ENCODE assay signal across 16 cellular contexts in the genomic region with DNA sequence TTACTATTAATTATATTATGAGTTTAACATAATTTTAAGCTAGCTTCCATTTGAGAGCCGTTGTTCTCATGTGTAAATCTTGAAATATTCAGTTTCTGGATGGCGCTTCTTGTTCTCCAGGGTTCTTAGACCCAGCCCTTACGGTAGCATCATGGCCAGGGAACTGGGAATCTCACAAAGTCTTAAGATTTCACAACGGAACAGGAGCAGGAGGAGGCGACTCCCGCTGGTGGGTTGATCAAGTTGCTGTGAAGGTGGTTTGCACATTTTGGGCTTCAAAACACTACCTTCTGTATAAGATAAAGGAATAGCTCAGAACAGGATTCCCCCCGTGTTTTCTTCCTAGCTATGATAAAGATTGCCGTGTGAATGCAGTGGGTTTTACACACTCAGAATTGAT. TPM values are rescaled to one million over a fixed set of nuclear protein-coding genes. Genes with fewer than 3 reads are reported as not detected.
A peak's percentile ranks its signal among the peaks of the same experiment; 100 is the strongest.
DNase-seq lines count a peak whose midpoint lies in the region; ATAC-seq and TF ChIP-seq lines count a peak whose summit lies in the region.
"Had no signal": no experiment of that assay in that cellular context is flagged by ENCODE, and none has a peak within 500 bp of the region (broad histone marks: within the 10 kb centered on the region; RNA-seq: fewer than 3 reads in every experiment).

No MANE protein-coding gene starts in this region.

- peaks cover 4% of the 10 kb centered on the region for H3K9me3 Mint-ChIP-seq in activated T-cell treated with anti-CD3 and anti-CD28 coated beads, Interleukin-2, amount 50 U/mL, for 4 hours

- H3K4me1 Mint-ChIP-seq in activated T-cell treated with anti-CD3 and anti-CD28 coated beads, Interleukin-2, amount 50 U/mL, for 4 hours (ENCODE audit: low read depth), result peaks cover 50% of the 10 kb centered on the region

- H3K4me2 ChIP-seq in osteoblast (ENCODE audit: insufficient read depth, low read length), result no peak overlapping the region
- H3K4me2 ChIP-seq: neural progenitor cell had no signal

- H3K4me3 Mint-ChIP-seq in activated T-cell treated with anti-CD3 and anti-CD28 coated beads, Interleukin-2, amount 50 U/mL, for 4 hours, result no peak overlapping the region

- no peaks in the 10 kb centered on the region for H3K27me3 ChIP-seq in right atrium auricular region
- H3K27me3 ChIP-seq in heart left ventricle, result no peaks in the 10 kb centered on the region
- H3K27me3 ChIP-seq in esophagus muscularis mucosa, result no peaks in the 10 kb centered on the region
- no peaks in the 10 kb centered on the region for H3K27me3 ChIP-seq in osteoblast (ENCODE audit: insufficient read depth, low read length)
- H3K27me3 ChIP-seq: upper lobe of left lung had no signal

- peaks cover 0 to 34% of the 10 kb centered on the region in 2 donors for H3K4me1 ChIP-seq in right atrium auricular region
- H3K4me1 ChIP-seq in heart left ventricle, result peaks cover 0 to 61% (median 35%) of the 10 kb centered on the region in 12 donors
- H3K4me1 ChIP-seq in esophagus muscularis mucosa, result peaks cover 30 to 75% (median 73%) of the 10 kb centered on the region in 4 donors
- H3K4me1 ChIP-seq in osteoblast (ENCODE audit: insufficient read depth, low read length), result peaks cover 26% of the 10 kb centered on the region

- H3K36me3 ChIP-seq in right atrium auricular region (peaks cover 12% of the 10 kb centered on the region), heart left ventricle (peaks cover 0 to 12% (median 9%) of the 10 kb centered on the region in 9 donors), esophagus muscularis mucosa (peaks cover 0 to 11% (median 6%) of the 10 kb centered on the region in 4 donors), osteoblast (ENCODE audit: insufficient read depth, low read length) (peaks cover 9% of the 10 kb centered on the region)
- H3K36me3 ChIP-seq: neural progenitor cell had no signal

- H3K4me3 ChIP-seq in right atrium auricular region, result no peak overlapping the region
- H3K4me3 ChIP-seq in heart left ventricle, result no peak overlapping the region
- H3K4me3 ChIP-seq in esophagus muscularis mucosa, result no peak overlapping the region
- H3K4me3 ChIP-seq in osteoblast (ENCODE audit: insufficient read depth, low read length), result no peak overlapping the region
- H3K4me3 ChIP-seq: neural progenitor cell, SK-N-MC, upper lobe of left lung had no signal

- H3K9me3 ChIP-seq in right atrium auricular region (no peaks in the 10 kb centered on the region), heart left ventricle (no peaks in the 10 kb centered on the region), esophagus muscularis mucosa (no peaks in the 10 kb centered on the region), osteoblast (ENCODE audit: low read depth, low read length) (no peaks in the 10 kb centered on the region)
- H3K9me3 ChIP-seq: upper lobe of left lung had no signal

- peaks cover 11% of the 10 kb centered on the region for H3K36me3 Mint-ChIP-seq in activated T-cell treated with anti-CD3 and anti-CD28 coated beads, Interleukin-2, amount 50 U/mL, for 4 hours (ENCODE audit: insufficient read depth)

- H3K79me2 ChIP-seq in osteoblast (ENCODE audit: insufficient read depth, low read length), result peaks cover 77% of the 10 kb centered on the region

- WGBS in heart left ventricle, 4 donors, result 73 to 87% (median 82%) methylated on average over 8 of the region's 8 CpGs
- 82% methylated on average over 8 of the region's 8 CpGs for WGBS in esophagus muscularis mucosa

- no peak for TF ChIP-seq EP300 in esophagus muscularis mucosa (IDR thresholded peaks at IDR 0.05)

- ATAC-seq in heart left ventricle, result no peak
- no peak for ATAC-seq in GM21528 (IDR thresholded peaks at IDR 0.05; ENCODE audit: low FRiP score, unreplicated experiment)
- ATAC-seq in HG03025 (IDR thresholded peaks at IDR 0.05; ENCODE audit: low FRiP score, unreplicated experiment), result no peak
- no peak for ATAC-seq in activated T-cell treated with anti-CD3 and anti-CD28 coated beads, Interleukin-2, amount 50 U/mL, for 4 hours
- ATAC-seq: Panc1 had no signal

- TF ChIP-seq POLR2A in heart left ventricle (IDR thresholded peaks at IDR 0.05), result no peak
- no peak for TF ChIP-seq POLR2A in esophagus muscularis mucosa (IDR thresholded peaks at IDR 0.05; ENCODE audit: low read depth)

- DNase-seq in right atrium auricular region (ENCODE audit: low spot score), result no peak
- no peak for DNase-seq in heart left ventricle
- no peak for DNase-seq in esophagus muscularis mucosa (ENCODE audit: extremely low spot score)
- DNase-seq in osteoblast (ENCODE audit: insufficient read length, low spot score, missing footprints), result no peak
- no peak for DNase-seq in hypothalamus (lab: John Stamatoyannopoulos, UW)
- DNase-seq in activated T-cell treated with anti-CD3 and anti-CD28 coated beads, Interleukin-2, amount 50 U/mL, for 4 hours, result no peak
- DNase-seq: activated naive CD4-positive, alpha-beta T cell treated with anti-CD3 and anti-CD28 coated beads, Interleukin-2, amount 50 U/mL, for 16 hours; activated T-cell treated with anti-CD3 and anti-CD28 coated beads for 4 hours; CD4-positive, alpha-beta memory T cell; stimulated activated CD4-positive, alpha-beta T cell treated with anti-CD3 and anti-CD28 coated beads, Interleukin-4, amount 100 ng/mL, for 4 hours had no signal

- H3K27ac ChIP-seq in right atrium auricular region (peak overlapping the region; percentile 91 to 94), heart left ventricle (peak overlapping the region in 6 of 12 donors; percentile 7 to 99 (median 93)), esophagus muscularis mucosa (replicated peaks in 1 of 4) (peak overlapping the region; percentile 92 to 98 (median 94)), osteoblast (ENCODE audit: low read depth, low read length) (peak overlapping the region; percentile 85)
- H3K27ac ChIP-seq: neural progenitor cell, SK-N-MC had no signal

- intact Hi-C loops in heart left ventricle (cut with DNase I) (loop anchor here in 7 of 10 donors (5.0 to 10.0 kb wide), 5 partner anchors 84 to 99 kb away; partner anchors contain the start of genes CARS2 (in 3 of the 7) and ING1 (in 2 of the 7)), esophagus muscularis mucosa (cut with DNase I) (loop anchor here (5.0 kb wide), 1 partner anchor 89 kb away; the partner anchor contains the start of gene CARS2)

- no peaks in the 10 kb centered on the region for H3K27me3 Mint-ChIP-seq in activated T-cell treated with anti-CD3 and anti-CD28 coated beads, Interleukin-2, amount 50 U/mL, for 4 hours (ENCODE audit: low read depth)
- H3K27me3 Mint-ChIP-seq: CD4-positive, alpha-beta memory T cell had no signal

- H2AFZ ChIP-seq in osteoblast (ENCODE audit: low read length), result no peak overlapping the region
- H2AFZ ChIP-seq: neural progenitor cell had no signal

- TF ChIP-seq CTCF in right atrium auricular region (IDR thresholded peaks at IDR 0.05) (no peak), heart left ventricle (IDR thresholded peaks at IDR 0.05) (no peak), esophagus muscularis mucosa (IDR thresholded peaks at IDR 0.05) (no peak), osteoblast (IDR thresholded peaks at IDR 0.05; ENCODE audit: extremely low read depth, low read depth, low read length) (no peak)

- H4K20me1 ChIP-seq in osteoblast (ENCODE audit: insufficient read depth, low read length), result peaks cover 55% of the 10 kb centered on the region

RNA-seq across cellular contexts. Expression of gene NAXD, which starts 2.8 kb away (rescaled TPM):
- total RNA-seq in right atrium auricular region (10 to 100 TPM; 16.8 to 17.4 TPM), heart left ventricle (10 to 100 TPM; 19.2 to 31.4 (median 25.0) TPM), esophagus muscularis mucosa (10 to 100 TPM; 29.9 to 34.5 (median 34.0) TPM), osteoblast (13.8 and 15.9 TPM in 2 replicates)
- polyA plus RNA-seq in heart left ventricle, result 10 to 100 TPM; 22.4 to 22.8 TPM
- 10 to 100 TPM; 17.8 to 20.5 (median 19.5) TPM for total RNA-seq in activated T-cell treated with anti-CD3 and anti-CD28 coated beads, Interleukin-2, amount 50 U/mL, for 4 hours

RNA-seq across cellular contexts. Expression of gene RAB20, which starts 56.6 kb away (rescaled TPM):
- 10 to 100 TPM; 10.8 to 15.7 TPM for total RNA-seq in right atrium auricular region
- total RNA-seq in heart left ventricle, result 10 to 100 TPM in 8 of 9 donors, 1 to 10 TPM in 1; 5.5 to 30.2 (median 13.7) TPM
- 10 to 100 TPM in 1 of 2 donors, 1 to 10 TPM in 1; 7.4 to 17.3 TPM for polyA plus RNA-seq in heart left ventricle
- total RNA-seq in esophagus muscularis mucosa, result 10 to 100 TPM; 10.9 to 40.6 (median 15.4) TPM
- total RNA-seq in osteoblast, result 3.6 and 3.8 TPM in 2 replicates
- total RNA-seq in activated T-cell treated with anti-CD3 and anti-CD28 coated beads, Interleukin-2, amount 50 U/mL, for 4 hours, result 1 to 10 TPM; 1.2 to 1.4 (median 1.4) TPM
